ENCODE assay signal across 14 cellular contexts in genomic region chr16:71648921-71649320, GRCh38. TPM values are rescaled to one million over a fixed set of nuclear protein-coding genes. Genes with fewer than 3 reads are reported as not detected.
DNase-seq lines count a peak whose midpoint lies in the region; ATAC-seq and TF ChIP-seq lines count a peak whose summit lies in the region.
"Had no signal": no experiment of that assay in that cellular context is flagged by ENCODE, and none has a peak within 500 bp of the region (broad histone marks: within the 10 kb centered on the region; RNA-seq: fewer than 3 reads in every experiment).

No MANE protein-coding gene starts in this region.

- TF ChIP-seq CTCF in GM12874 (IDR thresholded peaks at IDR 0.05; ENCODE audit: insufficient read depth, low read depth, low read length) (peak; percentile 45; the same call in 1 of the 2 replicates), foreskin keratinocyte (conservative IDR thresholded peaks at IDR 0.05) (peak; percentile 45), uterus (IDR thresholded peaks at IDR 0.05) (no peak)

- no peaks in the 10 kb centered on the region for H3K27me3 ChIP-seq in foreskin keratinocyte
- H3K27me3 ChIP-seq in uterus, result no peaks in the 10 kb centered on the region
- H3K27me3 ChIP-seq: MG63 had no signal

- no peak overlapping the region for H3K27ac ChIP-seq in foreskin keratinocyte
- no peak overlapping the region for H3K27ac ChIP-seq in uterus

- intact Hi-C loops in uterus (cut with DNase I; ENCODE audit: low total_unique reads), result no loop called here

- in situ Hi-C loops in SK-MEL-5 (cut with HindIII; ENCODE audit: low pct_unique_long_range_greater_than_20kb, low sequenced_read_pairs), result no loop called here

- DNase-seq in 8988T (peak; percentile 46), SK-MEL-5 (ENCODE audit: low read depth, low spot score) (peak; percentile 46), foreskin keratinocyte (no peak), uterus (no peak)
- no peak for DNase-seq in activated CD4-positive, alpha-beta T cell treated with anti-CD3 and anti-CD28 coated beads for 4 hours
- DNase-seq: CD4-positive, alpha-beta T cell; kidney glomerular epithelial cell; MG63; SHP77; stimulated activated naive CD8-positive, alpha-beta T cell treated with anti-CD3 and anti-CD28 coated beads, Interleukin-15, amount 100 ng/mL, for 72 hours had no signal

- no peaks in the 10 kb centered on the region for H3K4me1 ChIP-seq in foreskin keratinocyte
- no peaks in the 10 kb centered on the region for H3K4me1 ChIP-seq in uterus

- TF ChIP-seq POLR2A in uterus (IDR thresholded peaks at IDR 0.05), result no peak

- H3K4me3 ChIP-seq in uterus, result no peak overlapping the region
- H3K4me3 ChIP-seq: MG63, smooth muscle cell had no signal

- no peaks in the 10 kb centered on the region for H3K9me3 ChIP-seq in uterus
- H3K9me3 ChIP-seq: MG63 had no signal

- no peaks in the 10 kb centered on the region for H3K36me3 ChIP-seq in uterus
- H3K36me3 ChIP-seq: MG63 had no signal

- ATAC-seq in foreskin keratinocyte (peak; percentile 52), GM21367 (IDR thresholded peaks at IDR 0.05; ENCODE audit: unreplicated experiment) (no peak), GM19467 (IDR thresholded peaks at IDR 0.05; ENCODE audit: unreplicated experiment) (no peak)
- ATAC-seq: stimulated activated naive CD8-positive, alpha-beta T cell treated with anti-CD3 and anti-CD28 coated beads, Interleukin-15, amount 100 ng/mL, for 72 hours had no signal

RNA-seq across cellular contexts. Expression of gene MARVELD3, which starts 22.9 kb away (rescaled TPM):
- total RNA-seq in SK-MEL-5 (2014; rRNA removed; shearing (Covaris generic)), result 0.08 TPM in 1 of 2 replicates, not detected in the other
- 0.08 TPM in 1 of 2 replicates, not detected in the other for polyA plus RNA-seq in SK-MEL-5 (2015; cell fraction: cytosol; rRNA removed)
- not detected in 2 replicates for polyA plus RNA-seq in SK-MEL-5 (2015; cell fraction: nucleus; rRNA removed)
- 13.6 and 14.2 TPM in 2 replicates for total RNA-seq in foreskin keratinocyte
- polyA plus RNA-seq in foreskin keratinocyte, result 10.1 and 13.0 TPM in 2 replicates
- 1 to 10 TPM in 2 of 4 donors, under 1 TPM in 1, not detected in 1; 0.21 to 5.7 (median 1.8) TPM for total RNA-seq in uterus
- total RNA-seq: CD4-positive, alpha-beta T cell had no signal

Comparison
In these comparisons a context has a peak if more than half of its experiments do, and no peak if none do; other contexts are left out.
1. DNase-seq: peak in 8988T (single experiment) and SK-MEL-5 (single experiment); none in foreskin keratinocyte (0 of 2), activated CD4-positive, alpha-beta T cell treated with anti-CD3 and anti-CD28 coated beads for 4 hours (0 of 2) and uterus (0 of 2).
2. CTCF ChIP-seq: peak in GM12874 (single experiment) and foreskin keratinocyte (single experiment); none in uterus (0 of 4).